Comparison of ENCODE assay signal across 1 cellular context in genomic region chr6:2157441-2158127, GRCh38.
TF ChIP-seq lines count a peak whose summit lies in the region.

No MANE protein-coding gene starts in this region.

TF ChIP-seq in HEK293, 187 proteins besides CTCF, POLR2A, EP300 and RAD21 (continued from another document):
- no peak for TF ChIP-seq ZNF26 (tag by site-specific recombination; IDR thresholded peaks at IDR 0.05)
- no peak for TF ChIP-seq ZNF311 (tag by site-specific recombination; IDR thresholded peaks at IDR 0.05; ENCODE audit: borderline replicate concordance)
- TF ChIP-seq ZNF132 (tag by site-specific recombination; IDR thresholded peaks at IDR 0.05; ENCODE audit: borderline replicate concordance), result no peak
TF ChIP-seq in HEK293: peak in this region for 4.
